Comparison of ENCODE assay signal across 14 cellular contexts in genomic region chr10:101330236-101331225, GRCh38. TPM values are rescaled to one million over a fixed set of nuclear protein-coding genes. Genes with fewer than 3 reads are reported as not detected.
A peak's percentile ranks its signal among the peaks of the same experiment; 100 is the strongest.
DNase-seq lines count a peak whose midpoint lies in the region; ATAC-seq and TF ChIP-seq lines count a peak whose summit lies in the region.
"Had no signal": no experiment of that assay in that cellular context is flagged by ENCODE, and none has a peak within 500 bp of the region (broad histone marks: within the 10 kb centered on the region; RNA-seq: fewer than 3 reads in every experiment).

No MANE protein-coding gene starts in this region.

- H3K27me3 ChIP-seq in lower lobe of right lung (ENCODE audit: low read depth), result no peaks in the 10 kb centered on the region
- H3K27me3 ChIP-seq: BLaER1 had no signal

- no peaks in the 10 kb centered on the region for H3K9me3 ChIP-seq in lower lobe of right lung

- H3K4me3 Mint-ChIP-seq in stimulated activated naive CD8-positive, alpha-beta T cell treated with anti-CD3 and anti-CD28 coated beads, Interleukin-15, amount 100 ng/mL, for 72 hours, result no peak overlapping the region
- H3K4me3 Mint-ChIP-seq in activated naive CD4-positive, alpha-beta T cell treated with anti-CD3 and anti-CD28 coated beads for 36 hours, result no peak overlapping the region
- H3K4me3 Mint-ChIP-seq: activated CD4-positive, alpha-beta memory T cell treated with anti-CD3 and anti-CD28 coated beads for 36 hours had no signal

- CTCF ChIA-PET in activated naive CD4-positive, alpha-beta T cell treated with anti-CD3 and anti-CD28 coated beads for 36 hours (lab: Charles Lee), result interaction anchor here (0.6 to 1.8 kb wide), 3 partner anchors 18 to 116 kb away, joined by 4 to 7 read pairs (median 4); no protein-coding TSS in a partner anchor

- TF ChIP-seq CTCF in lower lobe of right lung (IDR thresholded peaks at IDR 0.05), result no peak

- no peaks in the 10 kb centered on the region for H3K4me1 Mint-ChIP-seq in stimulated activated naive CD8-positive, alpha-beta T cell treated with anti-CD3 and anti-CD28 coated beads, Interleukin-15, amount 100 ng/mL, for 72 hours
- H3K4me1 Mint-ChIP-seq in activated naive CD4-positive, alpha-beta T cell treated with anti-CD3 and anti-CD28 coated beads for 36 hours (ENCODE audit: low read depth), result no peaks in the 10 kb centered on the region

- H3K27me3 Mint-ChIP-seq in stimulated activated naive CD8-positive, alpha-beta T cell treated with anti-CD3 and anti-CD28 coated beads, Interleukin-15, amount 100 ng/mL, for 72 hours, result peaks cover 13% of the 10 kb centered on the region
- H3K27me3 Mint-ChIP-seq in activated naive CD4-positive, alpha-beta T cell treated with anti-CD3 and anti-CD28 coated beads for 36 hours (ENCODE audit: low read depth), result no peaks in the 10 kb centered on the region
- H3K27me3 Mint-ChIP-seq: activated CD4-positive, alpha-beta memory T cell treated with anti-CD3 and anti-CD28 coated beads for 36 hours had no signal

- H3K4me3 ChIP-seq in lower lobe of right lung, result no peak overlapping the region
- H3K4me3 ChIP-seq: BLaER1, spleen had no signal

- no peak overlapping the region for H3K27ac Mint-ChIP-seq in stimulated activated naive CD8-positive, alpha-beta T cell treated with anti-CD3 and anti-CD28 coated beads, Interleukin-15, amount 100 ng/mL, for 72 hours
- no peak overlapping the region for H3K27ac Mint-ChIP-seq in activated naive CD4-positive, alpha-beta T cell treated with anti-CD3 and anti-CD28 coated beads for 36 hours
- H3K27ac Mint-ChIP-seq: activated CD4-positive, alpha-beta memory T cell treated with anti-CD3 and anti-CD28 coated beads for 36 hours had no signal

- H3K4me1 ChIP-seq in lower lobe of right lung, result no peaks in the 10 kb centered on the region
- H3K4me1 ChIP-seq: BLaER1, spleen had no signal

- no peaks in the 10 kb centered on the region for H3K36me3 Mint-ChIP-seq in activated naive CD4-positive, alpha-beta T cell treated with anti-CD3 and anti-CD28 coated beads for 36 hours (ENCODE audit: low read depth)
- H3K36me3 Mint-ChIP-seq: activated CD4-positive, alpha-beta memory T cell treated with anti-CD3 and anti-CD28 coated beads for 36 hours had no signal

- H3K36me3 ChIP-seq in lower lobe of right lung, result no peaks in the 10 kb centered on the region
- H3K36me3 ChIP-seq: BLaER1, spleen had no signal

- H3K27ac ChIP-seq in caudate nucleus (ENCODE audit: low read depth, low read length) (peak overlapping the region; percentile 14), lower lobe of right lung (no peak overlapping the region)
- H3K27ac ChIP-seq: BLaER1 had no signal

- intact Hi-C loops in lower lobe of right lung (cut with DNase I), result no loop called here
- intact Hi-C loops in activated naive CD4-positive, alpha-beta T cell treated with anti-CD3 and anti-CD28 coated beads for 36 hours (cut with micrococcal nuclease), result no loop called here

- peaks cover 0 to 4% of the 10 kb centered on the region in 2 donors for H3K9me3 Mint-ChIP-seq in stimulated activated naive CD8-positive, alpha-beta T cell treated with anti-CD3 and anti-CD28 coated beads, Interleukin-15, amount 100 ng/mL, for 72 hours
- no peaks in the 10 kb centered on the region for H3K9me3 Mint-ChIP-seq in activated naive CD4-positive, alpha-beta T cell treated with anti-CD3 and anti-CD28 coated beads for 36 hours
- H3K9me3 Mint-ChIP-seq: activated CD4-positive, alpha-beta memory T cell treated with anti-CD3 and anti-CD28 coated beads for 36 hours had no signal

- DNase-seq in COLO829 (ENCODE audit: low spot score), result peak; percentile 51
- peak; percentile 11 for DNase-seq in NCI-H524 treated with DMSO at 0.1 percent for 48 hours (lab: John Stamatoyannopoulos, UW)
- DNase-seq in caudate nucleus (lab: John Stamatoyannopoulos, UW), result peak in 32 of 61 donors; percentile 10 to 89 (median 36)
- DNase-seq in mesenteric fat pad (ENCODE audit: low spot score), result peak; percentile 55
- no peak for DNase-seq in lower lobe of right lung
- DNase-seq in stimulated activated naive CD8-positive, alpha-beta T cell treated with anti-CD3 and anti-CD28 coated beads, Interleukin-15, amount 100 ng/mL, for 72 hours, result no peak
- DNase-seq in activated naive CD4-positive, alpha-beta T cell treated with anti-CD3 and anti-CD28 coated beads for 36 hours, result no peak
- DNase-seq: activated CD4-positive, alpha-beta memory T cell treated with anti-CD3 and anti-CD28 coated beads for 36 hours; activated naive CD4-positive, alpha-beta T cell treated with Interleukin-2 at 50 U/mL for 16 hours; GDM1; spleen; T-helper 2 cell had no signal

- ATAC-seq in lower lobe of right lung (no peak), HG03025 (IDR thresholded peaks at IDR 0.05; ENCODE audit: low FRiP score, unreplicated experiment) (no peak)
- ATAC-seq in stimulated activated naive CD8-positive, alpha-beta T cell treated with anti-CD3 and anti-CD28 coated beads, Interleukin-15, amount 100 ng/mL, for 72 hours, result no peak

RNA-seq across cellular contexts. Expression of gene BTRC, which starts 23.4 kb away (rescaled TPM):
- total RNA-seq in mesenteric fat pad (18.3 TPM), lower lobe of right lung (17.3 TPM)
- 10 to 100 TPM; 10.9 to 12.7 TPM for total RNA-seq in activated naive CD4-positive, alpha-beta T cell treated with anti-CD3 and anti-CD28 coated beads for 36 hours

Comparison
In these comparisons a context has a peak if more than half of its experiments do, and no peak if none do; other contexts are left out.
1. DNase-seq: peak in COLO829 (single experiment), NCI-H524 treated with DMSO at 0.1 percent for 48 hours (single experiment), caudate nucleus (32 of 61) and mesenteric fat pad (single experiment); none in lower lobe of right lung (single experiment), stimulated activated naive CD8-positive, alpha-beta T cell treated with anti-CD3 and anti-CD28 coated beads, Interleukin-15, amount 100 ng/mL, for 72 hours (0 of 2) and activated naive CD4-positive, alpha-beta T cell treated with anti-CD3 and anti-CD28 coated beads for 36 hours (single experiment).